1 cellular context compared by ENCODE assay signal in the genomic region with DNA sequence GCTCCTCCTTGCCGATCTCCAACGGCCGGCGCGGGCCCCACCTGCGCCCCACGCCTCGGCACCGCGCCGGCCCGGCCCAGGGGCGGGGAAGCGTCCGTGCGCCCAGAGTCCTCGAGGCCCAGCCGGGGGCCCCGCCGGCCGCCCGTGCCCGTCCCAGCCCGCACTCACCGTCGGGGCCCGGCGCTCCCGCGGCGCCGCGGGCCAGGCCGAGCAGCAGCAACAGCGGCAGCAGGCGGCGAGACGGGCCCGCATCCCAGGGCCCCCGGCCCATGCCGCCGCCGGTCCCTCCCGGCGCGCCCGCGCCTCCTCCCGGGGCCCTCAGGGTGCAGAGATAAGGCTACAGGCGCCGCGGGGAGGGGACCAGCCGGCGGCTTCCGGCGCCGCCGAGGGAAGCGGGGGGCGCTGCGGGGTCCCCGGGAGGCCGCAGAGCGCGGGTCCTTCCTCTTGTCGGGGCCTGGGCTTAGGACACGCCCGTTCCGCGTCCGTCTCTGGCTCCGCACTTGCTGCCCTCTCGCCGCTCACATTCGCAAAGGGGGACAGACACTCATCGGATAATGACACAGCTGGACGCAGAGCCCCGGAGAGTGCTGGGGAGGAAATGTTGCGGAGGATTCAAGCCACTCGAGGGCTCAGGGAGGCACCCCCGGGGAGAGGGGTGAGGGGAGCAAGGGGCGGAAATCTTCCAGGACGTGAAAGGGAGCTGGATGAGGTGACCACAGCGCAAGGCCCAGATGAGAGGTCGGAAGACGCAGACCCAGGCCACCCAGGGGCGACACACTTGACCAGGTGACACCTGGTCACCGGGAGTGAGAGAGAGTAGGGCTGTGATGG.
TF ChIP-seq lines count a peak whose summit lies in the region.

A gene (minus strand): TSS at position 333 of the 831 bp plus-strand sequence. CDS start 62 bp downstream, at position 271.

TF ChIP-seq in SK-N-SH treated with all-trans-retinoic acid at 6 μM for 48 hours, 23 proteins besides CTCF, POLR2A, EP300 and RAD21 (continued from another document):
- TF ChIP-seq ZFP30 (CRISPR knock-in tag; IDR thresholded peaks at IDR 0.05) = no peak
- TF ChIP-seq GLIS3 (CRISPR knock-in tag; IDR thresholded peaks at IDR 0.05) = no peak
TF ChIP-seq in SK-N-SH treated with all-trans-retinoic acid at 6 μM for 48 hours: peak in this region for 0.
